ENCODE assay signal across 28 cellular contexts in the genomic region with DNA sequence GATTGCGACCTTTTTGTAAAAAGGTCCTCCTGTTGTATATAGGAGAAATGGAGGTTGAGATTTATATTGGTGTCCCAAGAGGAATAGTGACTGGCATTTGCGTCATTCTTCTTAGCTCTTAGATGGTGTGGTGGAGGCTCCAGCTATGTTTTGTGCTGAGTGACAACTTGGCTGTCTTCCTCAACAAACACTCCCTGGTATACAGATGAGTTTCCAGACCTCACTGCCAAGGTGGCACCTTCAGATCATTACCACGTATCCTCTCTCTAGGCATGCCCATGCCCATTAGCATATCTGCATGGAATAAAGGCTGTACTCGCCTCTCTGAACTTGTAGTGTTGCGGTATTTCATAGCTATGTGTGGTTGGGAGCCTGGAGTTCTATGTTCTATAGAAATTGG.
"Had no signal": no experiment of that assay in that cellular context is flagged by ENCODE, and none has a peak within 500 bp of the region (broad histone marks: within the 10 kb centered on the region; RNA-seq: fewer than 3 reads in every experiment).

No MANE protein-coding gene starts in this region.

- H3K4me1 Mint-ChIP-seq: stimulated activated effector memory CD8-positive, alpha-beta T cell treated with anti-CD3 and anti-CD28 coated beads, Interleukin-12 subunit alpha, Interleukin-12 subunit beta, amount 100 ng/mL, for 72 hours; stimulated activated memory B cell treated with anti-CD40 and anti-IgM and Interleukin-4, amounts not matched to agents 10 μg/mL and 1 μg/mL and 100 μg/mL, for 72 hours; stimulated activated naive B cell treated with anti-CD40 and anti-IgM and Interleukin-4, amounts not matched to agents 10 μg/mL and 1 μg/mL and 100 μg/mL, for 72 hours; stimulated activated naive CD8-positive, alpha-beta T cell treated with anti-CD3 and anti-CD28 coated beads, Interleukin-15, amount 100 ng/mL, for 72 hours had no signal

- H3K36me3 ChIP-seq: uterus had no signal

- H3K4me1 ChIP-seq: stomach, suprapubic skin, testis, thyroid gland, tibial artery, tibial nerve, transverse colon, upper lobe of left lung, upper lobe of right lung, uterus, vagina had no signal

- H3K9me3 ChIP-seq: suprapubic skin, testis, thoracic aorta, thyroid gland, upper lobe of left lung, upper lobe of right lung, uterus, vagina had no signal

- H3K9me3 Mint-ChIP-seq: stimulated activated effector memory CD8-positive, alpha-beta T cell treated with anti-CD3 and anti-CD28 coated beads, Interleukin-12 subunit alpha, Interleukin-12 subunit beta, amount 100 ng/mL, for 72 hours had no signal

- H3K4me3 ChIP-seq: stomach, suprapubic skin, testis, thoracic aorta, thyroid gland, tibial artery, tibial nerve, transverse colon, upper lobe of left lung, upper lobe of right lung, uterus, vagina had no signal

- ATAC-seq: stimulated activated effector memory CD8-positive, alpha-beta T cell treated with anti-CD3 and anti-CD28 coated beads, Interleukin-12 subunit alpha, Interleukin-12 subunit beta, amount 100 ng/mL, for 72 hours; stimulated activated memory B cell treated with anti-CD40 and anti-IgM and Interleukin-4, amounts not matched to agents 10 μg/mL and 1 μg/mL and 100 μg/mL, for 72 hours; stimulated activated naive B cell treated with anti-CD40 and anti-IgM and Interleukin-4, amounts not matched to agents 10 μg/mL and 1 μg/mL and 100 μg/mL, for 72 hours; stimulated activated naive CD8-positive, alpha-beta T cell treated with anti-CD3 and anti-CD28 coated beads, Interleukin-15, amount 100 ng/mL, for 72 hours; stimulated activated naive CD8-positive, alpha-beta T cell treated with anti-CD3 and anti-CD28 coated beads, Interleukin-15, Interleukin-2, amounts not matched to agents 100 U/mL and 50 U/mL, for 24 hours; upper lobe of right lung had no signal

- H3K27me3 ChIP-seq: stomach, suprapubic skin, testis, thyroid gland, tibial artery, tibial nerve, transverse colon, upper lobe of left lung, upper lobe of right lung, uterus, vagina had no signal

- DNase-seq: stimulated activated CD4-positive, alpha-beta T cell treated with anti-CD3 and anti-CD28 coated beads, Interleukin-2, amount 100 ng/mL, for 48 hours; stimulated activated CD4-positive, alpha-beta T cell treated with anti-CD3 and anti-CD28 coated beads, Interleukin-4, amount 100 ng/mL, for 1 hour; stimulated activated CD4-positive, alpha-beta T cell treated with anti-CD3 and anti-CD28 coated beads, Interleukin-4, amount 100 ng/mL, for 24 hours; stimulated activated CD4-positive, alpha-beta T cell treated with anti-CD3 and anti-CD28 coated beads, Interleukin-4, amount 100 ng/mL, for 4 hours; stimulated activated CD8-positive, alpha-beta memory T cell treated with anti-CD3 and anti-CD28 coated beads, Interleukin-4, amount 100 ng/mL, for 48 hours; stimulated activated naive B cell treated with anti-CD40 and anti-IgM and Interleukin-4, amounts not matched to agents 10 μg/mL and 1 μg/mL and 100 μg/mL, for 72 hours; stimulated activated naive CD4-positive, alpha-beta T cell; stimulated activated naive CD4-positive, alpha-beta T cell treated with Interleukin-2 at 50 U/mL for 16 hours; stimulated activated naive CD8-positive, alpha-beta T cell treated with anti-CD3 and anti-CD28 coated beads, Interleukin-15, amount 100 ng/mL, for 72 hours; stimulated activated naive CD8-positive, alpha-beta T cell treated with anti-CD3 and anti-CD28 coated beads, Interleukin-15, Interleukin-2, amounts not matched to agents 100 U/mL and 50 U/mL, for 24 hours; stomach; substantia nigra; testis; thyroid gland; tibial artery; transverse colon; trophoblast cell; upper lobe of left lung; upper lobe of right lung; uterus had no signal

- H3K27me3 Mint-ChIP-seq: stimulated activated memory B cell treated with anti-CD40 and anti-IgM and Interleukin-4, amounts not matched to agents 10 μg/mL and 1 μg/mL and 100 μg/mL, for 72 hours; stimulated activated naive B cell treated with anti-CD40 and anti-IgM and Interleukin-4, amounts not matched to agents 10 μg/mL and 1 μg/mL and 100 μg/mL, for 72 hours; stimulated activated naive CD8-positive, alpha-beta T cell treated with anti-CD3 and anti-CD28 coated beads, Interleukin-15, amount 100 ng/mL, for 72 hours; stimulated activated naive CD8-positive, alpha-beta T cell treated with anti-CD3 and anti-CD28 coated beads, Interleukin-15, Interleukin-2, amounts not matched to agents 100 ng/mL and 50 ng/mL, for 24 hours; type B pancreatic cell had no signal

- H3K27ac ChIP-seq: stomach, suprapubic skin, testis, thoracic aorta, thyroid gland, tibial artery, tibial nerve, transverse colon, upper lobe of left lung, upper lobe of right lung, uterus, vagina had no signal

- H3K4me3 Mint-ChIP-seq: stimulated activated effector memory CD8-positive, alpha-beta T cell treated with anti-CD3 and anti-CD28 coated beads, Interleukin-12 subunit alpha, Interleukin-12 subunit beta, amount 100 ng/mL, for 72 hours; stimulated activated memory B cell treated with anti-CD40 and anti-IgM and Interleukin-4, amounts not matched to agents 10 μg/mL and 1 μg/mL and 100 μg/mL, for 72 hours; stimulated activated naive B cell treated with anti-CD40 and anti-IgM and Interleukin-4, amounts not matched to agents 10 μg/mL and 1 μg/mL and 100 μg/mL, for 72 hours; stimulated activated naive CD8-positive, alpha-beta T cell treated with anti-CD3 and anti-CD28 coated beads, Interleukin-15, amount 100 ng/mL, for 72 hours; stimulated activated naive CD8-positive, alpha-beta T cell treated with anti-CD3 and anti-CD28 coated beads, Interleukin-15, Interleukin-2, amounts not matched to agents 100 ng/mL and 50 ng/mL, for 24 hours; type B pancreatic cell had no signal
